ENCODE assay signal across 21 cellular contexts in genomic region chr2:186912979-186913378, GRCh38.
DNase-seq lines count a peak whose midpoint lies in the region; ATAC-seq and TF ChIP-seq lines count a peak whose summit lies in the region.
"Had no signal": no experiment of that assay in that cellular context is flagged by ENCODE, and none has a peak within 500 bp of the region (broad histone marks: within the 10 kb centered on the region; RNA-seq: fewer than 3 reads in every experiment).

No MANE protein-coding gene starts in this region.

- in situ Hi-C loops in SK-MEL-5 (cut with HindIII; ENCODE audit: low pct_unique_long_range_greater_than_20kb, low sequenced_read_pairs) = no loop called here

- TF ChIP-seq CTCF in GM10266 (IDR thresholded peaks at IDR 0.05; ENCODE audit: control insufficient read depth, insufficient read depth, low read depth, missing control alignments) = no peak

- no peak for ATAC-seq in GM19023 (IDR thresholded peaks at IDR 0.05; ENCODE audit: unreplicated experiment)

- DNase-seq in DMS53 (lab: John Stamatoyannopoulos, UW) (peak; percentile 61), DMS53 treated with DMSO at 0.1 percent for 48 hours (lab: John Stamatoyannopoulos, UW; ENCODE audit: unreplicated experiment) (no peak), SK-MEL-5 (ENCODE audit: low read depth, low spot score) (peak; percentile 76), globus pallidus (ENCODE audit: low spot score) (peak; percentile 9), amniotic stem cell (lab: John Stamatoyannopoulos, UW) (no peak), GM10266 (ENCODE audit: extremely low spot score) (no peak)
- DNase-seq: ACHN, Calu3, DMS153, KBM-7, MG63, NCI-H1105 treated with DMSO at 0.1 percent for 48 hours, NCI-H1694, NCI-H2029 treated with DMSO at 0.1 percent for 48 hours, NCI-H2171, NCI-H226, NCI-H510A, NCI-H69, Peyer's patch, SHP77 treated with DMSO at 0.1 percent for 48 hours had no signal

Comparison
In these comparisons a context has a peak if more than half of its experiments do, and no peak if none do; other contexts are left out.
1. DNase-seq: peak in DMS53 (single experiment), SK-MEL-5 (single experiment) and globus pallidus (single experiment); none in DMS53 treated with DMSO at 0.1 percent for 48 hours (single experiment), amniotic stem cell (single experiment) and GM10266 (single experiment).